9 cellular contexts compared by ENCODE assay signal in genomic region chr19:13001502-13002388, GRCh38. TPM values are rescaled to one million over a fixed set of nuclear protein-coding genes. Genes with fewer than 3 reads are reported as not detected.
DNase-seq lines count a peak whose midpoint lies in the region; ATAC-seq and TF ChIP-seq lines count a peak whose summit lies in the region.
"Had no signal": no experiment of that assay in that cellular context is flagged by ENCODE, and none has a peak within 500 bp of the region (broad histone marks: within the 10 kb centered on the region; RNA-seq: fewer than 3 reads in every experiment).

No MANE protein-coding gene starts in this region.

- H3K9me3 Mint-ChIP-seq in activated CD4-positive, alpha-beta T cell treated with anti-CD3 and anti-CD28 coated beads, Interleukin-2, amount 10 ng/mL, durations not matched to agents 7 days and 5 days, result no peaks in the 10 kb centered on the region
- H3K9me3 Mint-ChIP-seq in progenitor cell of endocrine pancreas (ENCODE audit: low read depth), result no peaks in the 10 kb centered on the region

- H3K4me1 ChIP-seq in muscle layer of duodenum (ENCODE audit: control insufficient read depth in 1 of 2, insufficient read depth in 2 of 2, low read length in 2 of 2) (peaks cover 8 to 62% of the 10 kb centered on the region in 2 donors), tibial nerve (peaks cover 0 to 91% (median 31%) of the 10 kb centered on the region in 4 donors)

- no peak for ATAC-seq in GM21723 (IDR thresholded peaks at IDR 0.05; ENCODE audit: unreplicated experiment)

- TF ChIP-seq CTCF in tibial nerve (IDR thresholded peaks at IDR 0.05) (no peak), progenitor cell of endocrine pancreas (IDR thresholded peaks at IDR 0.05; ENCODE audit: unreplicated experiment) (no peak)

- no peaks in the 10 kb centered on the region for H3K4me1 Mint-ChIP-seq in activated CD4-positive, alpha-beta T cell treated with anti-CD3 and anti-CD28 coated beads, Interleukin-2, amount 10 ng/mL, durations not matched to agents 7 days and 5 days
- H3K4me1 Mint-ChIP-seq in progenitor cell of endocrine pancreas (ENCODE audit: low read depth), result no peaks in the 10 kb centered on the region

- TF ChIP-seq POLR2A in tibial nerve (IDR thresholded peaks at IDR 0.05), result no peak

- peak; percentile 45 for DNase-seq in fibroblast of the conjunctiva (ENCODE audit: low read depth)
- peak in 1 of 2 donors; percentile 78 for DNase-seq in tibial nerve (ENCODE audit: low spot score in 2 of 2)
- DNase-seq in activated CD4-positive, alpha-beta T cell treated with anti-CD3 and anti-CD28 coated beads, Interleukin-2, amount 10 ng/mL, durations not matched to agents 7 days and 5 days, result no peak
- DNase-seq in NCI-H69 (lab: John Stamatoyannopoulos, UW), result no peak
- no peak for DNase-seq in progenitor cell of endocrine pancreas (ENCODE audit: low spot score, unreplicated experiment)
- DNase-seq: activated T-cell treated with anti-CD3 and anti-CD28 coated beads, Interleukin-2, amount 50 U/mL, for 48 hours had no signal

- no peaks in the 10 kb centered on the region for H3K9me3 ChIP-seq in muscle layer of duodenum (ENCODE audit: control insufficient read depth in 1 of 2, low read length in 2 of 2)
- no peaks in the 10 kb centered on the region for H3K9me3 ChIP-seq in tibial nerve

- H3K4me3 Mint-ChIP-seq in activated CD4-positive, alpha-beta T cell treated with anti-CD3 and anti-CD28 coated beads, Interleukin-2, amount 10 ng/mL, durations not matched to agents 7 days and 5 days, result no peak overlapping the region
- no peak overlapping the region for H3K4me3 Mint-ChIP-seq in progenitor cell of endocrine pancreas (ENCODE audit: low read depth)

- WGBS in adipose tissue, 3 donors, result 56 to 76% (median 63%) methylated on average over 44 to 48 of the region's 48 CpGs
- WGBS in tibial nerve, 2 donors, result 41 to 45% methylated on average over 29 to 40 of the region's 48 CpGs

- H3K36me3 ChIP-seq in muscle layer of duodenum (ENCODE audit: control insufficient read depth in 1 of 2, insufficient read depth in 2 of 2, low read length in 2 of 2) (peaks cover 0 to 4% of the 10 kb centered on the region in 2 donors), tibial nerve (no peaks in the 10 kb centered on the region)

- H3K27me3 ChIP-seq in muscle layer of duodenum (ENCODE audit: low read depth, low read length), result no peaks in the 10 kb centered on the region
- no peaks in the 10 kb centered on the region for H3K27me3 ChIP-seq in tibial nerve

- POLR2A ChIA-PET in activated CD4-positive, alpha-beta T cell treated with anti-CD3 and anti-CD28 coated beads, Interleukin-2, amount 10 ng/mL, durations not matched to agents 7 days and 5 days (lab: Charles Lee), result no interaction called here

- peaks cover 10% of the 10 kb centered on the region for H3K27me3 Mint-ChIP-seq in activated CD4-positive, alpha-beta T cell treated with anti-CD3 and anti-CD28 coated beads, Interleukin-2, amount 10 ng/mL, durations not matched to agents 7 days and 5 days
- peaks cover 80% of the 10 kb centered on the region for H3K27me3 Mint-ChIP-seq in progenitor cell of endocrine pancreas

- CTCF ChIA-PET in activated CD4-positive, alpha-beta T cell treated with anti-CD3 and anti-CD28 coated beads, Interleukin-2, amount 10 ng/mL, durations not matched to agents 7 days and 5 days (lab: Charles Lee), result no interaction called here

- H3K27ac ChIP-seq in adipose tissue (ENCODE audit: low read depth, low read length) (peak overlapping the region; percentile 6), muscle layer of duodenum (ENCODE audit: low read length) (peak overlapping the region; percentile 75), tibial nerve (peak overlapping the region; percentile 73 to 95 (median 87))

- TF ChIP-seq EP300 in tibial nerve (IDR thresholded peaks at IDR 0.05), result no peak

- H3K27ac Mint-ChIP-seq in activated CD4-positive, alpha-beta T cell treated with anti-CD3 and anti-CD28 coated beads, Interleukin-2, amount 10 ng/mL, durations not matched to agents 7 days and 5 days, result no peak overlapping the region
- no peak overlapping the region for H3K27ac Mint-ChIP-seq in progenitor cell of endocrine pancreas

- H3K4me3 ChIP-seq in muscle layer of duodenum (ENCODE audit: low read depth in 1 of 2, low read length in 2 of 2) (peak overlapping the region in 1 of 2 donors; percentile 46), tibial nerve (peak overlapping the region; percentile 18 to 47 (median 34))

- H3K36me3 Mint-ChIP-seq in activated CD4-positive, alpha-beta T cell treated with anti-CD3 and anti-CD28 coated beads, Interleukin-2, amount 10 ng/mL, durations not matched to agents 7 days and 5 days (ENCODE audit: low read depth), result no peaks in the 10 kb centered on the region
- H3K36me3 Mint-ChIP-seq in progenitor cell of endocrine pancreas (ENCODE audit: insufficient read depth), result no peaks in the 10 kb centered on the region

RNA-seq across cellular contexts. Expression of gene NFIX, which starts 6.5 kb away (rescaled TPM):
- 10 to 100 TPM; 12.3 to 88.6 (median 77.6) TPM for polyA plus RNA-seq in adipose tissue
- total RNA-seq in tibial nerve (10 to 100 TPM; 39.8 to 55.8 (median 48.2) TPM), progenitor cell of endocrine pancreas (0.46 and 0.51 TPM in 2 replicates)
- total RNA-seq in activated CD4-positive, alpha-beta T cell treated with anti-CD3 and anti-CD28 coated beads, Interleukin-2, amount 10 ng/mL, durations not matched to agents 7 days and 5 days, result 1 to 10 TPM; 1.2 to 1.5 TPM

RNA-seq across cellular contexts. Expression of gene DAND5, which starts 32.4 kb away (rescaled TPM):
- under 1 TPM; 0.04 to 0.11 (median 0.05) TPM for polyA plus RNA-seq in adipose tissue
- not detected for total RNA-seq in tibial nerve
- total RNA-seq in activated CD4-positive, alpha-beta T cell treated with anti-CD3 and anti-CD28 coated beads, Interleukin-2, amount 10 ng/mL, durations not matched to agents 7 days and 5 days, result under 1 TPM; 0.15 to 0.20 TPM
- not detected in 2 replicates for total RNA-seq in progenitor cell of endocrine pancreas

RNA-seq across cellular contexts. Expression of gene GADD45GIP1, which starts 44.7 kb away (rescaled TPM):
- 10 to 100 TPM; 34.2 to 51.5 (median 38.2) TPM for polyA plus RNA-seq in adipose tissue
- total RNA-seq in tibial nerve (10 to 100 TPM; 41.4 to 68.8 (median 53.5) TPM), progenitor cell of endocrine pancreas (16.8 and 20.8 TPM in 2 replicates)
- 10 to 100 TPM; 14.9 to 16.5 TPM for total RNA-seq in activated CD4-positive, alpha-beta T cell treated with anti-CD3 and anti-CD28 coated beads, Interleukin-2, amount 10 ng/mL, durations not matched to agents 7 days and 5 days

RNA-seq across cellular contexts. Expression of gene RAD23A, which starts 56.1 kb away (rescaled TPM):
- polyA plus RNA-seq in adipose tissue, result 100 to 1,000 TPM in 2 of 3 donors, 10 to 100 TPM in 1; 58.1 to 159 (median 133) TPM
- 100 to 1,000 TPM in 3 of 4 donors, 10 to 100 TPM in 1; 89.2 to 111 (median 108) TPM for total RNA-seq in tibial nerve
- 100 to 1,000 TPM; 120 to 131 TPM for total RNA-seq in activated CD4-positive, alpha-beta T cell treated with anti-CD3 and anti-CD28 coated beads, Interleukin-2, amount 10 ng/mL, durations not matched to agents 7 days and 5 days
- total RNA-seq in progenitor cell of endocrine pancreas, result 70.4 and 78.8 TPM in 2 replicates

Comparison
In these comparisons a context has a peak if more than half of its experiments do, and no peak if none do; other contexts are left out.
1. H3K27ac ChIP-seq: peak in every context shown above with its lines; median percentile 87 in tibial nerve; 75 in muscle layer of duodenum; 6 in adipose tissue.
2. RNA of gene NFIX, which starts 6.5 kb away (total RNA-seq): 39.8 to 55.8 TPM in tibial nerve; 1.2 to 1.5 TPM in activated CD4-positive, alpha-beta T cell treated with anti-CD3 and anti-CD28 coated beads, Interleukin-2, amount 10 ng/mL, durations not matched to agents 7 days and 5 days and 0.46 to 0.51 TPM in progenitor cell of endocrine pancreas; every median in the first group is over 10 times any median in the second.